ENCODE assay signal across 8 cellular contexts in the genomic region with DNA sequence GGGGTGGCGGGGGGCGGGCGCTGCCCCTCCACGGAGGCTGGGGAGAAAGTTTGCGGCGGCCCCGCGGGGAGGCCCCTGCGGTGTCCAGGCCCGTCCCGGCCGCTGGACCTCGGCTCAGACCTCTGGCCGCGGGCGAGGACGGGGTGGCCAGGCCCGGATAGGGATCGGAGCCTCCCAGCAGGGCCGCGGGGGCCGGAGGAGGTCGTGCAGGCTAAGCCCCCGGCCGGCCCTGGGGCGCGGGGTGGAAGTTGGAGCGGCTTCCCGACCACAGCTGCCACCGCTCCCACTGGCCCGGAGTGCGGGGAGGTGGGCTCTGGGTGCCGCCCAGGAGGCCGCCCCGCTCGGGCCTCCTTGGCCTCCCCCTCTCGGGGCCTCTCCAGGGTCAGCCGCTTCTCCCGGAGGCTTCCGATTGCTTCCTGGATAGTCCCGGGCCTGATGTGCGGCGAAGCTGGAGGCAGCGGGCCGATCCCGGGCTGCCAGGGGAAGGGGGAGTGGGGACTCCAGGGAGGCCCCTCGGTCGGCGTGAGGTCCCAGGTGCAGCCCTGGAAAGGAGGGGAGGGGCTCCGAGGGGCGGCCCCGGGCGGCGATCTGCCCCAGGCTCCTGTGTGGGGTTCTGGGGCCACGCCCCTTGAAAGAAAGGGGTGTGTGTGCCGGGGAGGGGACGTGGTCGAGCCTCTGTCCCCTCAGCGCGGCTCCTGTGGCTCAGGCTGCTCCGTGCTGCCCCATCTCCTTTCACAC. TPM values are rescaled to one million over a fixed set of nuclear protein-coding genes. Genes with fewer than 3 reads are reported as not detected.
A peak's percentile ranks its signal among the peaks of the same experiment; 100 is the strongest.
DNase-seq lines count a peak whose midpoint lies in the region; ATAC-seq and TF ChIP-seq lines count a peak whose summit lies in the region.

No MANE protein-coding gene starts in this region.

- no peaks in the 10 kb centered on the region for H3K79me1 ChIP-seq in H9 (ENCODE audit: insufficient read depth, low read depth, low read length, poor library complexity, severe bottlenecking)

- H3K9me3 ChIP-seq in H9 (ENCODE audit: control insufficient read depth, low read depth, low read length): no peaks in the 10 kb centered on the region
- no peaks in the 10 kb centered on the region for H3K9me3 ChIP-seq in T-helper 17 cell (ENCODE audit: control insufficient read depth, low read length, poor library complexity, severe bottlenecking)
- no peaks in the 10 kb centered on the region for H3K9me3 ChIP-seq in lower lobe of right lung

- no peaks in the 10 kb centered on the region for H4K20me1 ChIP-seq in H9 (ENCODE audit: control insufficient read depth, insufficient read depth, insufficient read length)

- H3K4me1 Mint-ChIP-seq in H9 (peaks cover 12 to 31% of the 10 kb centered on the region in 2 experiments), T-helper 17 cell (peaks cover 25% of the 10 kb centered on the region)
- peaks cover 25% of the 10 kb centered on the region for H3K4me1 Mint-ChIP-seq in stimulated activated naive CD8-positive, alpha-beta T cell treated with anti-CD3 and anti-CD28 coated beads, Interleukin-15, Interleukin-2, amounts not matched to agents 100 ng/mL and 50 ng/mL, for 24 hours (ENCODE audit: low read depth)

- H3K4me3 Mint-ChIP-seq in H9: peak overlapping the region; percentile 63 to 75
- peak overlapping the region; percentile 50 for H3K4me3 Mint-ChIP-seq in T-helper 17 cell
- peak overlapping the region; percentile 32 for H3K4me3 Mint-ChIP-seq in stimulated activated naive CD8-positive, alpha-beta T cell treated with anti-CD3 and anti-CD28 coated beads, Interleukin-15, Interleukin-2, amounts not matched to agents 100 ng/mL and 50 ng/mL, for 24 hours

- H3K36me3 Mint-ChIP-seq in H9 (ENCODE audit: insufficient read depth in 1 of 3, low read depth in 3 of 3) (peaks cover 0 to under 1% (median 0%) of the 10 kb centered on the region in 3 experiments; a peak in 2 of 7 replicates), T-helper 17 cell (ENCODE audit: low read depth) (no peaks in the 10 kb centered on the region)
- no peaks in the 10 kb centered on the region for H3K36me3 Mint-ChIP-seq in stimulated activated naive CD8-positive, alpha-beta T cell treated with anti-CD3 and anti-CD28 coated beads, Interleukin-15, Interleukin-2, amounts not matched to agents 100 ng/mL and 50 ng/mL, for 24 hours (ENCODE audit: low read depth)

- H2BK15ac ChIP-seq in H9 (ENCODE audit: low read depth, low read length): no peak overlapping the region

- H3K27me3 Mint-ChIP-seq in H9 (ENCODE audit: low read depth) (peaks cover 22% of the 10 kb centered on the region), T-helper 17 cell (peaks cover 4% of the 10 kb centered on the region)
- peaks cover 9% of the 10 kb centered on the region for H3K27me3 Mint-ChIP-seq in stimulated activated naive CD8-positive, alpha-beta T cell treated with anti-CD3 and anti-CD28 coated beads, Interleukin-15, Interleukin-2, amounts not matched to agents 100 ng/mL and 50 ng/mL, for 24 hours

- H3K4me3 ChIP-seq in choroid plexus epithelial cell (ENCODE audit: low read depth, low read length) (peak overlapping the region; percentile 72), lower lobe of right lung (peak overlapping the region; percentile 66)

- H3K36me3 ChIP-seq in lower lobe of right lung: peaks cover 3% of the 10 kb centered on the region

- H3K4me2 ChIP-seq in H9 (ENCODE audit: insufficient read depth, insufficient read length, low read length): peak overlapping the region; percentile 43

- H2AFZ ChIP-seq in H9 (ENCODE audit: low read length): no peak overlapping the region

- no peak overlapping the region for H4K5ac ChIP-seq in H9 (ENCODE audit: insufficient read length, low read depth, low read length)

- no peak overlapping the region for H2BK5ac ChIP-seq in H9 (ENCODE audit: insufficient read length, low read length)

- H2BK12ac ChIP-seq in H9 (ENCODE audit: insufficient read length, low read depth, low read length): no peak overlapping the region

- H3K27me3 ChIP-seq in H9 (ENCODE audit: insufficient read depth, low read length): no peaks in the 10 kb centered on the region
- no peaks in the 10 kb centered on the region for H3K27me3 ChIP-seq in lower lobe of right lung (ENCODE audit: low read depth)

- H3K9me3 Mint-ChIP-seq in H9: no peaks in the 10 kb centered on the region
- H3K9me3 Mint-ChIP-seq in stimulated activated naive CD8-positive, alpha-beta T cell treated with anti-CD3 and anti-CD28 coated beads, Interleukin-15, Interleukin-2, amounts not matched to agents 100 ng/mL and 50 ng/mL, for 24 hours: no peaks in the 10 kb centered on the region

- intact Hi-C loops in lower lobe of right lung (cut with DNase I): loop anchor here (5.0 kb wide), 1 partner anchor 232 kb away; no protein-coding TSS in a partner anchor

- no CpG with 5 or more reads among the region's 61 CpGs for WGBS in H9 (ENCODE audit: extremely low coverage, insufficient read length, low lambda C conversion rate)

- no peak overlapping the region for H3T11ph ChIP-seq in H9 (ENCODE audit: low read length)

- TF ChIP-seq CTCF in H9 (conservative IDR thresholded peaks at IDR 0.05): no peak
- no peak for TF ChIP-seq CTCF in choroid plexus epithelial cell (conservative IDR thresholded peaks at IDR 0.05; ENCODE audit: low read depth, low read length)
- no peak for TF ChIP-seq CTCF in lower lobe of right lung (IDR thresholded peaks at IDR 0.05)

- H3K9ac ChIP-seq in H9 (ENCODE audit: extremely low read depth, insufficient read length, low read length): no peak overlapping the region

- no peak overlapping the region for H3K4ac ChIP-seq in H9 (ENCODE audit: low read depth, low read length)

- H3K79me2 ChIP-seq in H9 (ENCODE audit: insufficient read depth, low read length): peaks cover 6% of the 10 kb centered on the region; the same call in 1 of the 2 replicates

- H3K18ac ChIP-seq in H9 (ENCODE audit: insufficient read length, low read depth, low read length): no peak overlapping the region

- H3K56ac ChIP-seq in H9 (ENCODE audit: insufficient read length, low read depth, low read length): no peak overlapping the region

- peak overlapping the region; percentile 57 for H2BK120ac ChIP-seq in H9 (ENCODE audit: low read depth, low read length, poor library complexity, severe bottlenecking)

- H2AK5ac ChIP-seq in H9 (ENCODE audit: insufficient read length, low read length): no peak overlapping the region

- no peak overlapping the region for H3K27ac ChIP-seq in H9 (ENCODE audit: insufficient read length, low read depth, low read length)
- H3K27ac ChIP-seq in lower lobe of right lung: peak overlapping the region; percentile 6

- H3K4me1 ChIP-seq in H9 (ENCODE audit: insufficient read depth, low read length) (no peaks in the 10 kb centered on the region), lower lobe of right lung (peaks cover 26% of the 10 kb centered on the region)

- DNase-seq in AG20443 (ENCODE audit: low spot score) (peak; percentile 40), H9 (peak; percentile 77), T-helper 17 cell (peak; percentile 28 to 43 (median 37)), choroid plexus epithelial cell (ENCODE audit: low read depth) (peak; percentile 32), lower lobe of right lung (no peak), NCI-H446 (lab: John Stamatoyannopoulos, UW) (no peak)

- no peak overlapping the region for H4K91ac ChIP-seq in H9 (ENCODE audit: insufficient read length, low read depth, low read length)

- H4K8ac ChIP-seq in H9 (replicated peaks; ENCODE audit: insufficient read length, low read depth, low read length): no peak overlapping the region

- H3K23ac ChIP-seq in H9 (ENCODE audit: insufficient read length, low read depth, low read length): no peak overlapping the region

- H3K27ac Mint-ChIP-seq in H9 (no peak overlapping the region), T-helper 17 cell (peak overlapping the region; percentile 65)
- no peak overlapping the region for H3K27ac Mint-ChIP-seq in stimulated activated naive CD8-positive, alpha-beta T cell treated with anti-CD3 and anti-CD28 coated beads, Interleukin-15, Interleukin-2, amounts not matched to agents 100 ng/mL and 50 ng/mL, for 24 hours

- H3K23me2 ChIP-seq in H9 (ENCODE audit: insufficient read length, low read depth, low read length, poor library complexity, severe bottlenecking): no peaks in the 10 kb centered on the region

- no peak for ATAC-seq in T-helper 17 cell
- peak; percentile 2 to 22 for ATAC-seq in lower lobe of right lung
- ATAC-seq in GM19452 (IDR thresholded peaks at IDR 0.05; ENCODE audit: unreplicated experiment): no peak

- H3K14ac ChIP-seq in H9 (ENCODE audit: insufficient read depth, low read length): peak overlapping the region; percentile 31; the same call in 1 of the 2 replicates

- H2BK20ac ChIP-seq in H9 (ENCODE audit: low read depth, low read length, poor library complexity, severe bottlenecking): no peak overlapping the region

RNA-seq across cellular contexts. Expression of a gene that starts 0.9 kb away (rescaled TPM):
- total RNA-seq in H9 (2021) (39.6 and 42.1 TPM in 2 replicates), T-helper 17 cell (10 to 100 TPM; 13.7 to 16.4 TPM), lower lobe of right lung (48.1 TPM)

Comparison
In these comparisons a context has a peak if more than half of its experiments do, and no peak if none do; other contexts are left out.
1. DNase-seq: peak in AG20443 (single experiment), H9 (single experiment), T-helper 17 cell (3 of 3) and choroid plexus epithelial cell (single experiment); none in lower lobe of right lung (single experiment) and NCI-H446 (0 of 2).
2. ATAC-seq: peak in lower lobe of right lung (2 of 2); none in T-helper 17 cell (single experiment) and GM19452 (single experiment).
3. Peak in every context shown above with its lines, with median percentiles within 50 percentile points of each other: H3K4me3 Mint-ChIP-seq.